ENCODE assay signal across 12 cellular contexts in genomic region chr3:159929894-159930235, GRCh38. TPM values are rescaled to one million over a fixed set of nuclear protein-coding genes. Genes with fewer than 3 reads are reported as not detected.
DNase-seq lines count a peak whose midpoint lies in the region; ATAC-seq and TF ChIP-seq lines count a peak whose summit lies in the region.
"Had no signal": no experiment of that assay in that cellular context is flagged by ENCODE, and none has a peak within 500 bp of the region (broad histone marks: within the 10 kb centered on the region; RNA-seq: fewer than 3 reads in every experiment).

No MANE protein-coding gene starts in this region.

- H3K27me3 Mint-ChIP-seq in activated CD4-positive, alpha-beta T cell treated with anti-CD3 and anti-CD28 coated beads, Interleukin-2, amount 10 ng/mL, durations not matched to agents 7 days and 5 days, result peaks cover 2% of the 10 kb centered on the region
- no peaks in the 10 kb centered on the region for H3K27me3 Mint-ChIP-seq in activated CD4-positive, alpha-beta T cell treated with anti-CD3 and anti-CD28 coated beads for 36 hours

- intact Hi-C loops in activated CD4-positive, alpha-beta T cell treated with anti-CD3 and anti-CD28 coated beads for 36 hours (cut with DNase I, micrococcal nuclease), result no loop called here
- intact Hi-C loops in lower lobe of right lung (cut with DNase I), result no loop called here

- POLR2A ChIA-PET in activated CD4-positive, alpha-beta T cell treated with anti-CD3 and anti-CD28 coated beads, Interleukin-2, amount 10 ng/mL, durations not matched to agents 7 days and 5 days (lab: Charles Lee), result no interaction called here
- POLR2A ChIA-PET in activated CD4-positive, alpha-beta T cell treated with anti-CD3 and anti-CD28 coated beads for 36 hours (lab: Charles Lee), result no interaction called here

- peaks cover 14% of the 10 kb centered on the region for H3K4me1 Mint-ChIP-seq in activated CD4-positive, alpha-beta T cell treated with anti-CD3 and anti-CD28 coated beads, Interleukin-2, amount 10 ng/mL, durations not matched to agents 7 days and 5 days
- H3K4me1 Mint-ChIP-seq in activated CD4-positive, alpha-beta T cell treated with anti-CD3 and anti-CD28 coated beads for 36 hours, result peaks cover 4% of the 10 kb centered on the region

- H3K4me3 Mint-ChIP-seq in activated CD4-positive, alpha-beta T cell treated with anti-CD3 and anti-CD28 coated beads, Interleukin-2, amount 10 ng/mL, durations not matched to agents 7 days and 5 days, result no peak overlapping the region
- no peak overlapping the region for H3K4me3 Mint-ChIP-seq in activated CD4-positive, alpha-beta T cell treated with anti-CD3 and anti-CD28 coated beads for 36 hours
- H3K4me3 Mint-ChIP-seq: T-helper 1 cell treated with Interleukin-12 subunit alpha and Interleukin-12 subunit beta and Interleukin-4 antibody, amounts not matched to agents 30 μg/mL and 1 μg/mL, for 36 hours had no signal

- H3K9me3 ChIP-seq in adipocyte (ENCODE audit: control insufficient read depth, low read length) (peaks cover 11% of the 10 kb centered on the region), lower lobe of right lung (peaks cover 12% of the 10 kb centered on the region)

- DNase-seq in activated CD4-positive, alpha-beta T cell treated with anti-CD3 and anti-CD28 coated beads, Interleukin-2, amount 10 ng/mL, durations not matched to agents 7 days and 5 days, result no peak
- DNase-seq in activated CD4-positive, alpha-beta T cell treated with anti-CD3 and anti-CD28 coated beads for 36 hours, result no peak
- DNase-seq in adipocyte (ENCODE audit: low read depth), result no peak
- no peak for DNase-seq in lower lobe of right lung
- peak in 4 of 49 donors; percentile 17 to 44 (median 27) for DNase-seq in substantia nigra (lab: John Stamatoyannopoulos, UW)
- DNase-seq in stimulated activated CD4-positive, alpha-beta T cell treated with anti-CD3 and anti-CD28 coated beads, Interleukin-4, amount 100 ng/mL, for 1 hour, result no peak
- DNase-seq: activated CD4-positive, alpha-beta T cell treated with anti-CD3 and anti-CD28 coated beads for 48 hours; activated T-cell treated with anti-CD3 and anti-CD28 coated beads, Interleukin-2, amount 50 U/mL, for 48 hours; NCI-H1048 had no signal

- no peaks in the 10 kb centered on the region for H3K27me3 ChIP-seq in adipocyte (replicated peaks; ENCODE audit: control insufficient read depth, insufficient read depth, low read length)
- no peaks in the 10 kb centered on the region for H3K27me3 ChIP-seq in lower lobe of right lung (ENCODE audit: low read depth)

- peak overlapping the region; percentile 79 for H3K27ac Mint-ChIP-seq in activated CD4-positive, alpha-beta T cell treated with anti-CD3 and anti-CD28 coated beads, Interleukin-2, amount 10 ng/mL, durations not matched to agents 7 days and 5 days
- H3K27ac Mint-ChIP-seq in activated CD4-positive, alpha-beta T cell treated with anti-CD3 and anti-CD28 coated beads for 36 hours, result no peak overlapping the region

- peaks cover 23% of the 10 kb centered on the region for H3K4me1 ChIP-seq in adipocyte (ENCODE audit: control insufficient read depth, insufficient read depth, low read length)
- peaks cover 13% of the 10 kb centered on the region for H3K4me1 ChIP-seq in lower lobe of right lung

- no peak overlapping the region for H3K4me3 ChIP-seq in adipocyte (ENCODE audit: low read length)
- no peak overlapping the region for H3K4me3 ChIP-seq in lower lobe of right lung

- H3K36me3 ChIP-seq in adipocyte (ENCODE audit: control insufficient read depth, insufficient read depth, low read length, severe bottlenecking), result no peaks in the 10 kb centered on the region
- H3K36me3 ChIP-seq in lower lobe of right lung, result no peaks in the 10 kb centered on the region

- CTCF ChIA-PET in activated CD4-positive, alpha-beta T cell treated with anti-CD3 and anti-CD28 coated beads, Interleukin-2, amount 10 ng/mL, durations not matched to agents 7 days and 5 days (lab: Charles Lee), result interaction anchor here (1.2 to 1.3 kb wide), 2 partner anchors 12 to 81 kb away, joined by 3 read pairs; no protein-coding TSS in a partner anchor
- CTCF ChIA-PET in activated CD4-positive, alpha-beta T cell treated with anti-CD3 and anti-CD28 coated beads for 36 hours (lab: Charles Lee), result interaction anchor here (0.9 to 1.2 kb wide), 3 partner anchors 45 to 103 kb away, joined by 3 to 4 read pairs (median 4); no protein-coding TSS in a partner anchor

- no peak for ATAC-seq in activated CD4-positive, alpha-beta T cell treated with anti-CD3 and anti-CD28 coated beads for 36 hours
- ATAC-seq in lower lobe of right lung (no peak), GM21723 (IDR thresholded peaks at IDR 0.05; ENCODE audit: unreplicated experiment) (no peak), HG02870 (IDR thresholded peaks at IDR 0.05; ENCODE audit: unreplicated experiment) (no peak)

- peaks cover 7% of the 10 kb centered on the region for H3K36me3 Mint-ChIP-seq in activated CD4-positive, alpha-beta T cell treated with anti-CD3 and anti-CD28 coated beads, Interleukin-2, amount 10 ng/mL, durations not matched to agents 7 days and 5 days (ENCODE audit: low read depth)
- peaks cover 4% of the 10 kb centered on the region for H3K36me3 Mint-ChIP-seq in activated CD4-positive, alpha-beta T cell treated with anti-CD3 and anti-CD28 coated beads for 36 hours (ENCODE audit: low read depth)

- TF ChIP-seq CTCF in lower lobe of right lung (IDR thresholded peaks at IDR 0.05), result no peak

- H3K9me3 Mint-ChIP-seq in activated CD4-positive, alpha-beta T cell treated with anti-CD3 and anti-CD28 coated beads, Interleukin-2, amount 10 ng/mL, durations not matched to agents 7 days and 5 days, result peaks cover 17% of the 10 kb centered on the region
- H3K9me3 Mint-ChIP-seq in activated CD4-positive, alpha-beta T cell treated with anti-CD3 and anti-CD28 coated beads for 36 hours (ENCODE audit: low read depth), result peaks cover 14% of the 10 kb centered on the region

- H3K27ac ChIP-seq in lower lobe of right lung, result peak overlapping the region; percentile 63
- H3K27ac ChIP-seq in substantia nigra (ENCODE audit: low read depth, low read length, poor library complexity, severe bottlenecking), result peak overlapping the region; percentile 40

- H3K9ac ChIP-seq in adipocyte (ENCODE audit: low read length), result peak overlapping the region; percentile 1

RNA-seq across cellular contexts. Expression of gene IL12A, which starts 58.8 kb away (rescaled TPM):
- total RNA-seq in activated CD4-positive, alpha-beta T cell treated with anti-CD3 and anti-CD28 coated beads, Interleukin-2, amount 10 ng/mL, durations not matched to agents 7 days and 5 days, result under 1 TPM in 1 of 2 experiments, not detected in 1; 0.17 TPM
- total RNA-seq in activated CD4-positive, alpha-beta T cell treated with anti-CD3 and anti-CD28 coated beads for 36 hours, result not detected
- 2.9 TPM for total RNA-seq in lower lobe of right lung
